8 cellular contexts compared by ENCODE assay signal in the genomic region with DNA sequence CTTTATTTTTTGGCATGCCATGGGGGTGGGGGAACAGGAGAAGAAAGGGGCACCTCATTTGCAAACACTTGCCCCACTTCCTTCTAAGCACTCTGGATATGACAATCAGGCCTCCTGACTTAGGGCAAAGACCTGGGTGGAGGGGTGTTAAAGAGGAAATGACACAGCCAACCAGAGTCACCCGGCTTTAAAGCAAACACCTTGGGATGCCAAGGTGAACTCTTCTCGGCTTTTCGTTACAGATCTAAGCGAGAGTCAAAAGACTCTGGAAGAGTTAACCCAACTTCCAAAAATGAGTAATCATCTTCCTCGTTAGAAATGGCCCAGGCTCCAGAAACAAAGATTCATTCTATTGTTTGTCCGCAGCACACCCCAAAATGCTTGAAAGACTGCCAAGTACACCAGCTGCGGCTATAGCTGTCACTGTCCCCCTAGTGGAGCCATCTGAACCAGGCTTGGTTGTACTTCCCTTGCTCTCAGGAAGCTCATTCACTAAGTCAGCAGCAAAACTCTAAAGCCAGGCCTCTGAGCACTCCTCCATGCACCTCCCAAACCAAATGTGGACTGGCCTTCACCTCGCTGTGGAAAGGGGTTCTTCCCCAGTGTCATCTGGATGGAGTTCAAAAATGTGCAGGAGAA. TPM values are rescaled to one million over a fixed set of nuclear protein-coding genes. Genes with fewer than 3 reads are reported as not detected.
DNase-seq lines count a peak whose midpoint lies in the region; ATAC-seq and TF ChIP-seq lines count a peak whose summit lies in the region.

No MANE protein-coding gene starts in this region.

- H3K9me3 ChIP-seq in DOHH2 (ENCODE audit: control insufficient read depth, insufficient read depth, low read length) (no peaks in the 10 kb centered on the region), lung (ENCODE audit: control insufficient read depth in 2 of 2, insufficient read depth in 1 of 2, low read length in 1 of 2) (no peaks in the 10 kb centered on the region)

- H3K27ac ChIP-seq in DOHH2 (ENCODE audit: low read depth, low read length): peak overlapping the region; percentile 10
- H3K27ac ChIP-seq in lung (ENCODE audit: low read depth in 1 of 2, low read length in 1 of 2): peak overlapping the region; percentile 82 to 88

- DNase-seq in HT-29 (ENCODE audit: low spot score) (peak; percentile 91), WTC11 (ENCODE audit: low spot score) (no peak), choroid plexus epithelial cell (ENCODE audit: low read depth) (peak; percentile 52), lung (ENCODE audit: low spot score) (peak; percentile 71), superior temporal gyrus (ENCODE audit: extremely low spot score) (peak; percentile 99), NCI-H526 treated with DMSO at 0.1 percent for 48 hours (lab: John Stamatoyannopoulos, UW) (no peak)

- ATAC-seq in GM21367 (IDR thresholded peaks at IDR 0.05; ENCODE audit: unreplicated experiment) (peak; percentile 31), WTC11 (peak; percentile 57), lung (ENCODE audit: insufficient read depth, low FRiP score) (peak; percentile 55)

- peaks cover 16% of the 10 kb centered on the region for H3F3A ChIP-seq in DOHH2 (ENCODE audit: control insufficient read depth, insufficient read depth)

- H4K20me1 ChIP-seq in DOHH2 (ENCODE audit: control insufficient read depth, insufficient read depth, low read depth, low read length): peaks cover 30% of the 10 kb centered on the region

- H3K36me3 ChIP-seq in DOHH2 (ENCODE audit: control insufficient read depth, low read length) (peaks cover 26% of the 10 kb centered on the region), lung (ENCODE audit: control insufficient read depth in 2 of 2, insufficient read depth in 2 of 2, low read length in 2 of 2) (no peaks in the 10 kb centered on the region)

- H3K9me3 Mint-ChIP-seq in WTC11: no peaks in the 10 kb centered on the region

- H3K9me2 ChIP-seq in DOHH2 (replicated peaks; ENCODE audit: control insufficient read depth, low read length): no peaks in the 10 kb centered on the region

- no peaks in the 10 kb centered on the region for H3K36me3 Mint-ChIP-seq in WTC11

- H3K4me2 ChIP-seq in DOHH2 (ENCODE audit: low read length): peak overlapping the region; percentile 72

- CTCF ChIA-PET in WTC11 (lab: Charles Lee): interaction anchor here (0.6 to 3.9 kb wide), 26 partner anchors 9 to 411 kb away, joined by 3 to 53 read pairs (median 4); no protein-coding TSS in a partner anchor

- POLR2A ChIA-PET in WTC11 (lab: Charles Lee): no interaction called here

- H3K27me3 ChIP-seq in DOHH2 (ENCODE audit: control insufficient read depth, low read length) (no peaks in the 10 kb centered on the region), lung (ENCODE audit: control insufficient read depth, insufficient read depth) (no peaks in the 10 kb centered on the region)

- peak; percentile 64 for TF ChIP-seq CTCF in DOHH2 (IDR thresholded peaks at IDR 0.05; ENCODE audit: low read depth, low read length, poor library complexity, severe bottlenecking)
- TF ChIP-seq CTCF in WTC11 (IDR thresholded peaks at IDR 0.05): no peak
- peak; percentile 48 for TF ChIP-seq CTCF in choroid plexus epithelial cell (conservative IDR thresholded peaks at IDR 0.05; ENCODE audit: low read depth, low read length)
- TF ChIP-seq CTCF in lung (IDR thresholded peaks at IDR 0.05; ENCODE audit: control extremely low read depth, extremely low read depth): peak; percentile 15

- peaks cover 24% of the 10 kb centered on the region for H3K4me1 Mint-ChIP-seq in WTC11

- H3K79me2 ChIP-seq in DOHH2 (ENCODE audit: control insufficient read depth, low read length): peaks cover 94% of the 10 kb centered on the region

- H3K27ac Mint-ChIP-seq in WTC11: no peak overlapping the region; the same call in 1 of the 2 replicates

- H3K4me3 ChIP-seq in DOHH2 (ENCODE audit: low read length) (peak overlapping the region; percentile 44), choroid plexus epithelial cell (ENCODE audit: low read depth, low read length) (no peak overlapping the region), lung (no peak overlapping the region)

- WGBS in lung, 2 donors: 5 to 17% methylated on average over 8 of the region's 8 CpGs

- H3K4me1 ChIP-seq in DOHH2 (ENCODE audit: control insufficient read depth, low read length): peaks cover 73% of the 10 kb centered on the region
- peaks cover 34 to 47% of the 10 kb centered on the region in 2 donors for H3K4me1 ChIP-seq in lung (ENCODE audit: control insufficient read depth in 2 of 2, insufficient read depth in 2 of 2, low read length in 2 of 2)

- H3K27me3 Mint-ChIP-seq in WTC11 (ENCODE audit: low read depth): no peaks in the 10 kb centered on the region

- no peak overlapping the region for H3K4me3 Mint-ChIP-seq in WTC11

TF ChIP-seq in WTC11, 78 proteins besides CTCF, POLR2A, EP300 and RAD21 (continues in another document):
- TF ChIP-seq NR2C2 (CRISPR knock-in tag; IDR thresholded peaks at IDR 0.05): no peak
- TF ChIP-seq, protein P1, sequence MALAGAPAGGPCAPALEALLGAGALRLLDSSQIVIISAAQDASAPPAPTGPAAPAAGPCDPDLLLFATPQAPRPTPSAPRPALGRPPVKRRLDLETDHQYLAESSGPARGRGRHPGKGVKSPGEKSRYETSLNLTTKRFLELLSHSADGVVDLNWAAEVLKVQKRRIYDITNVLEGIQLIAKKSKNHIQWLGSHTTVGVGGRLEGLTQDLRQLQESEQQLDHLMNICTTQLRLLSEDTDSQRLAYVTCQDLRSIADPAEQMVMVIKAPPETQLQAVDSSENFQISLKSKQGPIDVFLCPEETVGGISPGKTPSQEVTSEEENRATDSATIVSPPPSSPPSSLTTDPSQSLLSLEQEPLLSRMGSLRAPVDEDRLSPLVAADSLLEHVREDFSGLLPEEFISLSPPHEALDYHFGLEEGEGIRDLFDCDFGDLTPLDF (CRISPR knock-in tag; IDR thresholded peaks at IDR 0.05): no peak
- TF ChIP-seq SOX15 (CRISPR knock-in tag; IDR thresholded peaks at IDR 0.05): no peak
- TF ChIP-seq, protein P2, sequence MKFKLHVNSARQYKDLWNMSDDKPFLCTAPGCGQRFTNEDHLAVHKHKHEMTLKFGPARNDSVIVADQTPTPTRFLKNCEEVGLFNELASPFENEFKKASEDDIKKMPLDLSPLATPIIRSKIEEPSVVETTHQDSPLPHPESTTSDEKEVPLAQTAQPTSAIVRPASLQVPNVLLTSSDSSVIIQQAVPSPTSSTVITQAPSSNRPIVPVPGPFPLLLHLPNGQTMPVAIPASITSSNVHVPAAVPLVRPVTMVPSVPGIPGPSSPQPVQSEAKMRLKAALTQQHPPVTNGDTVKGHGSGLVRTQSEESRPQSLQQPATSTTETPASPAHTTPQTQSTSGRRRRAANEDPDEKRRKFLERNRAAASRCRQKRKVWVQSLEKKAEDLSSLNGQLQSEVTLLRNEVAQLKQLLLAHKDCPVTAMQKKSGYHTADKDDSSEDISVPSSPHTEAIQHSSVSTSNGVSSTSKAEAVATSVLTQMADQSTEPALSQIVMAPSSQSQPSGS (CRISPR knock-in tag; IDR thresholded peaks at IDR 0.05; ENCODE audit: borderline replicate concordance, low read depth): no peak
- no peak for TF ChIP-seq MYBL2 (CRISPR knock-in tag; IDR thresholded peaks at IDR 0.05)
- no peak for TF ChIP-seq ZNF232 (CRISPR knock-in tag; IDR thresholded peaks at IDR 0.05)
- no peak for TF ChIP-seq ZNF671 (CRISPR knock-in tag; IDR thresholded peaks at IDR 0.05)
- TF ChIP-seq HMGA2 (CRISPR knock-in tag; IDR thresholded peaks at IDR 0.05): no peak
- no peak for TF ChIP-seq CREB1 (CRISPR knock-in tag; IDR thresholded peaks at IDR 0.05)
- TF ChIP-seq, protein P3, sequence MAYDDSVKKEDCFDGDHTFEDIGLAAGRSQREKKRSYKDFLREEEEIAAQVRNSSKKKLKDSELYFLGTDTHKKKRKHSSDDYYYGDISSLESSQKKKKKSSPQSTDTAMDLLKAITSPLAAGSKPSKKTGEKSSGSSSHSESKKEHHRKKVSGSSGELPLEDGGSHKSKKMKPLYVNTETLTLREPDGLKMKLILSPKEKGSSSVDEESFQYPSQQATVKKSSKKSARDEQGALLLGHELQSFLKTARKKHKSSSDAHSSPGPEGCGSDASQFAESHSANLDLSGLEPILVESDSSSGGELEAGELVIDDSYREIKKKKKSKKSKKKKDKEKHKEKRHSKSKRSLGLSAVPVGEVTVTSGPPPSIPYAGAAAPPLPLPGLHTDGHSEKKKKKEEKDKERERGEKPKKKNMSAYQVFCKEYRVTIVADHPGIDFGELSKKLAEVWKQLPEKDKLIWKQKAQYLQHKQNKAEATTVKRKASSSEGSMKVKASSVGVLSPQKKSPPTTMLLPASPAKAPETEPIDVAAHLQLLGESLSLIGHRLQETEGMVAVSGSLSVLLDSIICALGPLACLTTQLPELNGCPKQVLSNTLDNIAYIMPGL (CRISPR knock-in tag; IDR thresholded peaks at IDR 0.05): no peak

RNA-seq across cellular contexts. Expression of a gene that starts 24.8 kb away (rescaled TPM):
- 17.8 and 20.2 TPM in 2 replicates for total RNA-seq in HT-29 (2014; rRNA removed; shearing (Covaris generic))
- total RNA-seq in WTC11 (2021) (18.7 to 21.3 TPM (median 19.9 TPM) in 3 replicates), lung (10 to 100 TPM; 21.0 to 45.4 TPM)
- polyA plus RNA-seq in lung: 10 to 100 TPM; 14.6 to 15.3 TPM

Comparison
In these comparisons a context has a peak if more than half of its experiments do, and no peak if none do; other contexts are left out.
1. DNase-seq: peak in HT-29 (single experiment), choroid plexus epithelial cell (single experiment), lung (single experiment) and superior temporal gyrus (single experiment); none in WTC11 (single experiment) and NCI-H526 treated with DMSO at 0.1 percent for 48 hours (single experiment).
2. Peak in every context shown above with its lines, with median percentiles within 50 percentile points of each other: ATAC-seq.